Comparison of ENCODE assay signal across 13 cellular contexts in genomic region chr5:113199122-113199905, GRCh38.
DNase-seq lines count a peak whose midpoint lies in the region; ATAC-seq and TF ChIP-seq lines count a peak whose summit lies in the region.
"Had no signal": no experiment of that assay in that cellular context is flagged by ENCODE, and none has a peak within 500 bp of the region (broad histone marks: within the 10 kb centered on the region; RNA-seq: fewer than 3 reads in every experiment).

No MANE protein-coding gene starts in this region.

- H3K27ac ChIP-seq in IMR-90 (ENCODE audit: insufficient read depth, low read length) (no peak overlapping the region), hepatocyte (peak overlapping the region; percentile 17), neuronal stem cell (replicated peaks; ENCODE audit: low read length) (no peak overlapping the region)
- H3K27ac ChIP-seq: Peyer's patch had no signal

- H3K14ac ChIP-seq in IMR-90 (replicated peaks; ENCODE audit: low read depth, low read length) (no peak overlapping the region), neuronal stem cell (ENCODE audit: low read length) (no peak overlapping the region)

- H4K20me1 ChIP-seq in IMR-90 (ENCODE audit: insufficient read depth, low read length) (peaks cover 14% of the 10 kb centered on the region; the same call in 1 of the 2 replicates), hepatocyte (ENCODE audit: insufficient read depth, poor library complexity, severe bottlenecking) (no peaks in the 10 kb centered on the region)

- H3K23ac ChIP-seq in IMR-90 (ENCODE audit: low read depth, low read length) (no peak overlapping the region), neuronal stem cell (ENCODE audit: low read depth, low read length, poor library complexity) (no peak overlapping the region)

- no peak overlapping the region for H3K18ac ChIP-seq in IMR-90 (ENCODE audit: low read depth, low read length)
- no peak overlapping the region for H3K18ac ChIP-seq in neuronal stem cell (ENCODE audit: low read length)

- in situ Hi-C loops in IMR-90 (cut with MboI; ENCODE audit: low sequenced_read_pairs), result no loop called here

- H3K79me2 ChIP-seq in hepatocyte, result peaks cover 54% of the 10 kb centered on the region

- H2BK120ac ChIP-seq in IMR-90 (ENCODE audit: low read depth, low read length) (no peak overlapping the region), neuronal stem cell (ENCODE audit: low read depth, low read length) (no peak overlapping the region)

- no peaks in the 10 kb centered on the region for H3K9me2 ChIP-seq in hepatocyte (replicated peaks; ENCODE audit: insufficient read depth)

- H3K4ac ChIP-seq in IMR-90 (ENCODE audit: low read depth, low read length), result no peak overlapping the region
- H3K4ac ChIP-seq in neuronal stem cell (ENCODE audit: low read length), result no peak overlapping the region

- TF ChIP-seq POLR2A in IMR-90 (IDR thresholded peaks at IDR 0.05; ENCODE audit: low read depth, low read length), result no peak

- H3K79me1 ChIP-seq in IMR-90 (ENCODE audit: low read depth in 1 of 2, low read length in 2 of 2) (peaks cover 24 to 30% of the 10 kb centered on the region in 2 experiments), neuronal stem cell (ENCODE audit: low read depth, low read length) (no peaks in the 10 kb centered on the region)

- no peak overlapping the region for H4K5ac ChIP-seq in IMR-90 (ENCODE audit: low read depth, low read length)

- peaks cover 5% of the 10 kb centered on the region; the same call in 1 of the 2 replicates for H3K9me1 ChIP-seq in IMR-90 (ENCODE audit: insufficient read depth, low read length)

- peak; percentile 41 for DNase-seq in AG08395 (ENCODE audit: low spot score)
- DNase-seq in IMR-90, result peak; percentile 86
- DNase-seq in astrocyte of the hippocampus (ENCODE audit: low read depth, low spot score), result peak; percentile 67
- DNase-seq in hepatocyte (ENCODE audit: low spot score), result no peak
- no peak for DNase-seq in neuronal stem cell (ENCODE audit: low spot score)
- no peak for DNase-seq in NOMO-1 treated with dmso at 0.1 percent for 144 hours (lab: John Stamatoyannopoulos, UW; ENCODE audit: unreplicated experiment)
- DNase-seq: activated CD8-positive, alpha-beta memory T cell treated with anti-CD3 and anti-CD28 coated beads, Interleukin-2, amount 50 U/mL, for 48 hours; amniotic stem cell; naive thymus-derived CD4-positive, alpha-beta T cell; NCI-H2029 treated with DMSO at 0.1 percent for 48 hours; Peyer's patch had no signal

- no CpG with 5 or more reads among the region's 5 CpGs for WGBS in IMR-90 (ENCODE audit: extremely low coverage in 2 of 2, insufficient read length in 1 of 2), 2 experiments
- 55% methylated on average over 5 of the region's 5 CpGs for WGBS in hepatocyte (ENCODE audit: low lambda C conversion rate, missing lambda C conversion rate)
- WGBS in neuronal stem cell (ENCODE audit: extremely low coverage in 2 of 2, insufficient read length in 2 of 2, insufficient replicate concordance in 1 of 2), 2 donors, result no CpG with 5 or more reads among the region's 5 CpGs

- CTCF ChIA-PET in IMR-90 (lab: Yijun Ruan, JAX), result interaction anchor here (1.0 kb wide), 2 partner anchors 15 to 19 kb away, joined by 3 read pairs; no protein-coding TSS in a partner anchor

- H2BK12ac ChIP-seq in neuronal stem cell (ENCODE audit: low read length), result no peak overlapping the region

- no peak overlapping the region for H3K9ac ChIP-seq in IMR-90 (ENCODE audit: low read depth, low read length)
- no peak overlapping the region for H3K9ac ChIP-seq in neuronal stem cell (ENCODE audit: low read depth, low read length, poor library complexity)

- no peaks in the 10 kb centered on the region for H3K27me3 ChIP-seq in IMR-90 (ENCODE audit: control insufficient read depth, insufficient read depth, low read length)
- H3K27me3 ChIP-seq in hepatocyte, result no peaks in the 10 kb centered on the region
- H3K27me3 ChIP-seq in neuronal stem cell (ENCODE audit: control insufficient read depth in 3 of 3, insufficient read depth in 3 of 3, low read depth in 1 of 3, low read length in 3 of 3), result peaks cover 0 to 12% (median 0%) of the 10 kb centered on the region in 3 experiments
- H3K27me3 ChIP-seq: Peyer's patch had no signal

- TF ChIP-seq RAD21 in IMR-90 (IDR thresholded peaks at IDR 0.05; ENCODE audit: low read length), result no peak

- no TSS peak for BruUV-seq in IMR-90 (replicated peaks; lab: Mats Ljungman, UMichigan)

- H3K9me3 ChIP-seq in IMR-90 (ENCODE audit: control insufficient read depth, insufficient read depth, low read length) (no peaks in the 10 kb centered on the region), hepatocyte (ENCODE audit: low read depth) (no peaks in the 10 kb centered on the region), neuronal stem cell (replicated peaks in 1 of 2; ENCODE audit: control insufficient read depth in 2 of 2, insufficient read depth in 1 of 2, low read depth in 1 of 2, low read length in 2 of 2) (peaks cover 0 to 6% of the 10 kb centered on the region in 2 donors)
- H3K9me3 ChIP-seq: Peyer's patch had no signal

- no peak overlapping the region for H4K8ac ChIP-seq in IMR-90 (ENCODE audit: low read depth in 2 of 2, low read length in 2 of 2)
- no peak overlapping the region for H4K8ac ChIP-seq in neuronal stem cell (ENCODE audit: low read depth, low read length)

- H2BK20ac ChIP-seq in IMR-90 (ENCODE audit: low read depth, low read length), result no peak overlapping the region

- H3K4me2 ChIP-seq in IMR-90 (ENCODE audit: low read depth, low read length) (0 out of 2 replicates have a peak overlapping the region, but pooled peaks have one; percentile 21), hepatocyte (no peak overlapping the region), neuronal stem cell (ENCODE audit: insufficient read depth, low read length, poor library complexity, severe bottlenecking) (no peak overlapping the region)

- H2BK15ac ChIP-seq in IMR-90 (ENCODE audit: low read depth, low read length) (no peak overlapping the region), neuronal stem cell (ENCODE audit: low read length) (no peak overlapping the region)

- POLR2A ChIA-PET in IMR-90 (lab: Charles Lee; ENCODE audit: unreplicated experiment), result no interaction called here

- no peak overlapping the region for H2AK9ac ChIP-seq in IMR-90 (replicated peaks; ENCODE audit: low read depth, low read length, poor library complexity)

- intact Hi-C loops in IMR-90 (cut with micrococcal nuclease), result no loop called here

- H2BK5ac ChIP-seq in IMR-90 (ENCODE audit: low read depth, low read length, poor library complexity, severe bottlenecking) (no peak overlapping the region), neuronal stem cell (ENCODE audit: low read length) (no peak overlapping the region)

- H3K4me3 ChIP-seq in IMR-90 (ENCODE audit: insufficient read depth, low read depth, low read length), result no peak overlapping the region
- no peak overlapping the region for H3K4me3 ChIP-seq in hepatocyte
- no peak overlapping the region for H3K4me3 ChIP-seq in neuronal stem cell (ENCODE audit: low read length in 2 of 2)
- H3K4me3 ChIP-seq: Peyer's patch had no signal

- peaks cover 9% of the 10 kb centered on the region for H3K4me1 ChIP-seq in IMR-90 (ENCODE audit: control insufficient read depth, insufficient read depth, low read length)
- peaks cover 41% of the 10 kb centered on the region for H3K4me1 ChIP-seq in hepatocyte (ENCODE audit: insufficient read depth)
- peaks cover 9 to 21% of the 10 kb centered on the region in 2 donors for H3K4me1 ChIP-seq in neuronal stem cell (ENCODE audit: control insufficient read depth in 2 of 2, insufficient read depth in 1 of 2, low read depth in 1 of 2, low read length in 2 of 2)
- H3K4me1 ChIP-seq: Peyer's patch had no signal

- ATAC-seq in IMR-90 (ENCODE audit: low read depth) (peak; percentile 55), HG03025 (IDR thresholded peaks at IDR 0.05; ENCODE audit: low FRiP score, unreplicated experiment) (no peak), HG03095 (IDR thresholded peaks at IDR 0.05; ENCODE audit: unreplicated experiment) (no peak)
- ATAC-seq: naive thymus-derived CD4-positive, alpha-beta T cell had no signal

- H4K91ac ChIP-seq in IMR-90 (ENCODE audit: insufficient read depth, low read depth, low read length) (no peak overlapping the region), neuronal stem cell (ENCODE audit: low read depth, low read length, poor library complexity) (no peak overlapping the region)

- no peak overlapping the region for H3K56ac ChIP-seq in IMR-90 (ENCODE audit: extremely low read depth, insufficient read depth, low read length)

- H2AK5ac ChIP-seq in IMR-90 (ENCODE audit: low read depth, low read length) (no peak overlapping the region), neuronal stem cell (ENCODE audit: low read depth, low read length) (no peak overlapping the region)

- TF ChIP-seq CTCF in IMR-90 (conservative IDR thresholded peaks at IDR 0.05; ENCODE audit: low read depth, low read length) (no peak), hepatocyte (IDR thresholded peaks at IDR 0.05; ENCODE audit: poor library complexity) (no peak)

- dilution Hi-C loops in IMR-90 (cut with HindIII; ENCODE audit: low sequenced_read_pairs, unreplicated experiment), result no loop called here

- H2AFZ ChIP-seq in IMR-90 (replicated peaks; ENCODE audit: low read length, poor library complexity) (no peak overlapping the region), hepatocyte (no peak overlapping the region), neuronal stem cell (ENCODE audit: low read length) (no peak overlapping the region)

- H3K36me3 ChIP-seq in IMR-90 (ENCODE audit: control insufficient read depth, insufficient read depth, low read length), result peaks cover 5% of the 10 kb centered on the region; the same call in 1 of the 2 replicates
- H3K36me3 ChIP-seq in hepatocyte (replicated peaks; ENCODE audit: insufficient read depth, low read depth), result no peaks in the 10 kb centered on the region
- H3K36me3 ChIP-seq in neuronal stem cell (replicated peaks in 1 of 2; ENCODE audit: control insufficient read depth in 2 of 2, insufficient read depth in 2 of 2, low read length in 2 of 2), result no peaks in the 10 kb centered on the region
- H3K36me3 ChIP-seq: Peyer's patch had no signal

TF ChIP-seq in IMR-90, 13 proteins besides CTCF, POLR2A, EP300 and RAD21:
- TF ChIP-seq, protein P1, sequence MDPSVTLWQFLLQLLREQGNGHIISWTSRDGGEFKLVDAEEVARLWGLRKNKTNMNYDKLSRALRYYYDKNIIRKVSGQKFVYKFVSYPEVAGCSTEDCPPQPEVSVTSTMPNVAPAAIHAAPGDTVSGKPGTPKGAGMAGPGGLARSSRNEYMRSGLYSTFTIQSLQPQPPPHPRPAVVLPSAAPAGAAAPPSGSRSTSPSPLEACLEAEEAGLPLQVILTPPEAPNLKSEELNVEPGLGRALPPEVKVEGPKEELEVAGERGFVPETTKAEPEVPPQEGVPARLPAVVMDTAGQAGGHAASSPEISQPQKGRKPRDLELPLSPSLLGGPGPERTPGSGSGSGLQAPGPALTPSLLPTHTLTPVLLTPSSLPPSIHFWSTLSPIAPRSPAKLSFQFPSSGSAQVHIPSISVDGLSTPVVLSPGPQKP (IDR thresholded peaks at IDR 0.05; ENCODE audit: borderline replicate concordance, low read depth, low read length), result no peak
- no peak for TF ChIP-seq CHD1 (IDR thresholded peaks at IDR 0.05; ENCODE audit: low read depth, low read length)
- no peak for TF ChIP-seq MXI1 (IDR thresholded peaks at IDR 0.05; ENCODE audit: borderline replicate concordance, low read depth, low read length)
- TF ChIP-seq CEBPB (IDR thresholded peaks at IDR 0.05; ENCODE audit: low read depth, low read length), result peak; percentile 96

Comparison
In these comparisons a context has a peak if more than half of its experiments do, and no peak if none do; other contexts are left out.
1. DNase-seq: peak in AG08395 (single experiment), IMR-90 (single experiment) and astrocyte of the hippocampus (single experiment); none in hepatocyte (single experiment), neuronal stem cell (single experiment) and NOMO-1 treated with dmso at 0.1 percent for 144 hours (single experiment).